Comparison of ENCODE assay signal across 24 cellular contexts in genomic region chr22:20996031-20996410, GRCh38. TPM values are rescaled to one million over a fixed set of nuclear protein-coding genes. Genes with fewer than 3 reads are reported as not detected.
"Had no signal": no experiment of that assay in that cellular context is flagged by ENCODE, and none has a peak within 500 bp of the region (broad histone marks: within the 10 kb centered on the region; RNA-seq: fewer than 3 reads in every experiment).

No MANE protein-coding gene starts in this region.

- DNase-seq: effector CD4-positive, alpha-beta T cell; endodermal cell; erythroblast; foreskin keratinocyte; head of caudate nucleus; left cardiac atrium; left ventricle myocardium inferior; mesenchymal stem cell; midbrain; psoas muscle; retina; spleen; stimulated activated CD4-positive, alpha-beta T cell treated with anti-CD3 and anti-CD28 coated beads, Interleukin-15, amount 100 ng/mL, for 24 hours; stimulated activated CD4-positive, alpha-beta T cell treated with anti-CD3 and anti-CD28 coated beads, Interleukin-1b, Interleukin-23, amount 100 ng/mL, for 48 hours; stimulated activated CD4-positive, alpha-beta T cell treated with anti-CD3 and anti-CD28 coated beads, Interleukin-4, amount 100 ng/mL, for 24 hours; stimulated activated naive CD4-positive, alpha-beta T cell treated with Interleukin-2 at 50 U/mL for 16 hours; trophoblast cell had no signal

- H3K27ac Mint-ChIP-seq: endodermal cell; natural killer cell treated with Interleukin-12 subunit alpha and Interleukin-12 subunit beta and Interleukin-15 and Interleukin-18, amount 100 ng/mL, for 72 hours had no signal

- H3K27me3 Mint-ChIP-seq: natural killer cell treated with Interleukin-12 subunit alpha and Interleukin-12 subunit beta and Interleukin-15 and Interleukin-18, amount 100 ng/mL, for 72 hours had no signal

- H3K27me3 ChIP-seq: foreskin keratinocyte, hepatocyte, spleen had no signal

- ATAC-seq: foreskin keratinocyte; left cardiac atrium; natural killer cell treated with Interleukin-12 subunit alpha and Interleukin-12 subunit beta and Interleukin-15 and Interleukin-18, amount 100 ng/mL, for 72 hours; psoas muscle; sciatic nerve had no signal

- H3K9me3 Mint-ChIP-seq: endodermal cell; natural killer cell treated with Interleukin-12 subunit alpha and Interleukin-12 subunit beta and Interleukin-15 and Interleukin-18, amount 100 ng/mL, for 72 hours had no signal

- H3K36me3 Mint-ChIP-seq: natural killer cell treated with Interleukin-12 subunit alpha and Interleukin-12 subunit beta and Interleukin-15 and Interleukin-18, amount 100 ng/mL, for 72 hours had no signal

- H3K9me3 ChIP-seq: left ventricle myocardium inferior, psoas muscle, spleen had no signal

- H3K27ac ChIP-seq: coronary artery, foreskin keratinocyte, hepatocyte, left ventricle myocardium inferior, psoas muscle, spleen had no signal

- FAIRE-seq: endothelial cell of umbilical vein, kidney had no signal

- H3K4me3 Mint-ChIP-seq: endodermal cell; natural killer cell treated with Interleukin-12 subunit alpha and Interleukin-12 subunit beta and Interleukin-15 and Interleukin-18, amount 100 ng/mL, for 72 hours had no signal

RNA-seq across cellular contexts. Expression of gene P2RX6, which starts 18.9 kb away (rescaled TPM):
- total RNA-seq: dermis microvascular lymphatic vessel endothelial cell; endothelial cell of umbilical vein; natural killer cell treated with Interleukin-12 subunit alpha and Interleukin-12 subunit beta and Interleukin-15 and Interleukin-18, amount 100 ng/mL, for 72 hours had no signal

RNA-seq across cellular contexts. Expression of gene AIFM3, which starts 29.0 kb away (rescaled TPM):
- total RNA-seq: endothelial cell of umbilical vein had no signal

RNA-seq across cellular contexts. Expression of gene SLC7A4, which starts 36.3 kb away (rescaled TPM):
- total RNA-seq: dermis microvascular lymphatic vessel endothelial cell; endothelial cell of umbilical vein; natural killer cell treated with Interleukin-12 subunit alpha and Interleukin-12 subunit beta and Interleukin-15 and Interleukin-18, amount 100 ng/mL, for 72 hours had no signal
- polyA plus RNA-seq: endothelial cell of umbilical vein had no signal
